20 cellular contexts compared by ENCODE assay signal in genomic region chr10:131271966-131272365, GRCh38. TPM values are rescaled to one million over a fixed set of nuclear protein-coding genes. Genes with fewer than 3 reads are reported as not detected.
A peak's percentile ranks its signal among the peaks of the same experiment; 100 is the strongest.
DNase-seq lines count a peak whose midpoint lies in the region; ATAC-seq and TF ChIP-seq lines count a peak whose summit lies in the region.
"Had no signal": no experiment of that assay in that cellular context is flagged by ENCODE, and none has a peak within 500 bp of the region (broad histone marks: within the 10 kb centered on the region; RNA-seq: fewer than 3 reads in every experiment).

No MANE protein-coding gene starts in this region.

- H3K27me3 ChIP-seq in SK-N-SH (ENCODE audit: insufficient read depth), result no peaks in the 10 kb centered on the region
- no peaks in the 10 kb centered on the region for H3K27me3 ChIP-seq in endodermal cell (ENCODE audit: control insufficient read depth, insufficient read depth, low read length, poor library complexity, severe bottlenecking)
- H3K27me3 ChIP-seq in spleen (replicated peaks in 1 of 7), result no peaks in the 10 kb centered on the region

- no peak for TF ChIP-seq RAD21 in SK-N-SH (IDR thresholded peaks at IDR 0.05; ENCODE audit: low read length)

- no peak for TF ChIP-seq CTCF in SK-N-SH (IDR thresholded peaks at IDR 0.05)
- TF ChIP-seq CTCF in endodermal cell (conservative IDR thresholded peaks at IDR 0.05), result no peak
- no peak for TF ChIP-seq CTCF in spleen (IDR thresholded peaks at IDR 0.05 in 8 of 11, conservative IDR thresholded peaks at IDR 0.05 in 3 of 11)

- no peaks in the 10 kb centered on the region for H3K9me2 ChIP-seq in SK-N-SH

- H3K4me2 ChIP-seq in SK-N-SH, result no peak overlapping the region
- H3K4me2 ChIP-seq: A549 had no signal

- no peak overlapping the region for H3K27ac ChIP-seq in SK-N-SH (ENCODE audit: low read depth in 2 of 2, low read length in 1 of 2)
- H3K27ac ChIP-seq in endodermal cell (ENCODE audit: low read depth, low read length), result no peak overlapping the region
- H3K27ac ChIP-seq in spleen, result no peak overlapping the region
- H3K27ac ChIP-seq: 22Rv1, A549, GM23248 had no signal

- no peak for TF ChIP-seq EP300 in SK-N-SH (IDR thresholded peaks at IDR 0.05; ENCODE audit: borderline replicate concordance in 1 of 2, low read depth in 1 of 2, low read length in 1 of 2)

- no peaks in the 10 kb centered on the region for H3F3A ChIP-seq in SK-N-SH (replicated peaks; ENCODE audit: insufficient read depth)

- 48% methylated on average over 12 of the region's 12 CpGs for WGBS in SK-N-SH (ENCODE audit: low lambda C conversion rate)
- whole genome bisulfite sequencing in endodermal cell (ENCODE audit: insufficient coverage in 1 of 2, insufficient read length in 1 of 2), 2 experiments, result 91 to 97% methylated on average over 10 to 12 of the region's 12 CpGs
- WGBS in spleen, 5 donors, result 88 to 94% (median 91%) methylated on average over 12 of the region's 12 CpGs

- intact Hi-C loops in spleen (cut with DNase I; ENCODE audit: low total_unique reads), result no loop called here

- no peak overlapping the region for H3K4me3 Mint-ChIP-seq in endodermal cell
- H3K4me3 Mint-ChIP-seq: CD14-positive monocyte; CD4-positive, alpha-beta memory T cell; HFFc6; IgD-negative memory B cell had no signal

- POLR2A ChIA-PET in SK-N-SH (lab: Yijun Ruan, JAX), result no interaction called here

- H3K36me3 Mint-ChIP-seq in endodermal cell (ENCODE audit: low read depth), result no peaks in the 10 kb centered on the region
- H3K36me3 Mint-ChIP-seq: CD14-positive monocyte; CD4-positive, alpha-beta memory T cell; IgD-negative memory B cell had no signal

- H3K27me3 Mint-ChIP-seq in endodermal cell (ENCODE audit: insufficient read depth), result peaks cover 12% of the 10 kb centered on the region
- H3K27me3 Mint-ChIP-seq: CD4-positive, alpha-beta memory T cell; IgD-negative memory B cell had no signal

- CTCF ChIA-PET in SK-N-SH (lab: Yijun Ruan, JAX), result interaction anchor here (1.1 kb wide), 1 partner anchor 24 kb away, joined by 3 read pairs; no protein-coding TSS in a partner anchor

- no peaks in the 10 kb centered on the region for H4K20me1 ChIP-seq in SK-N-SH (ENCODE audit: insufficient read depth)

- ATAC-seq in SK-N-SH treated with all-trans-retinoic acid at 6 μM for 48 hours (no peak), HG03354 (IDR thresholded peaks at IDR 0.05; ENCODE audit: poor library complexity, severe bottlenecking, unreplicated experiment) (no peak)
- ATAC-seq: A549, HCT116, HepG2 had no signal

- H3K9ac ChIP-seq in SK-N-SH (no peak overlapping the region), endodermal cell (ENCODE audit: extremely low read depth, low read length, poor library complexity, severe bottlenecking) (no peak overlapping the region)
- H3K9ac ChIP-seq: GM23248 had no signal

- H3K9me3 ChIP-seq in SK-N-SH, result no peaks in the 10 kb centered on the region
- H3K9me3 ChIP-seq in endodermal cell (ENCODE audit: control insufficient read depth, low read length), result no peaks in the 10 kb centered on the region
- no peaks in the 10 kb centered on the region for H3K9me3 ChIP-seq in spleen
- H3K9me3 ChIP-seq: A549 had no signal

- H3K4me1 Mint-ChIP-seq in endodermal cell, result peaks cover 30% of the 10 kb centered on the region
- H3K4me1 Mint-ChIP-seq: CD14-positive monocyte; CD4-positive, alpha-beta memory T cell; IgD-negative memory B cell had no signal

- no peaks in the 10 kb centered on the region for H3K9me3 Mint-ChIP-seq in endodermal cell

- peak; percentile 30 for DNase-seq in DMS153 (lab: John Stamatoyannopoulos, UW)
- DNase-seq in DMS153 treated with DMSO at 0.1 percent for 48 hours (lab: John Stamatoyannopoulos, UW; ENCODE audit: unreplicated experiment), result no peak
- DNase-seq in SK-N-SH, result peak; percentile 12
- DNase-seq in endodermal cell, result peak; percentile 35
- peak; percentile 56 for DNase-seq in spleen
- DNase-seq in nucleus accumbens (lab: John Stamatoyannopoulos, UW), result no peak
- DNase-seq: AML-193; Calu3; CD4-positive, alpha-beta memory T cell; GM23248; HFFc6 had no signal

- no peak overlapping the region for H2AFZ ChIP-seq in SK-N-SH (ENCODE audit: low read depth)
- H2AFZ ChIP-seq: GM23248 had no signal

- H3K79me2 ChIP-seq in SK-N-SH (ENCODE audit: insufficient read depth), result no peaks in the 10 kb centered on the region

- H3K4me3 ChIP-seq in SK-N-SH (ENCODE audit: low read depth in 2 of 2, low read length in 1 of 2) (no peak overlapping the region), endodermal cell (ENCODE audit: low read length) (no peak overlapping the region), spleen (no peak overlapping the region)
- H3K4me3 ChIP-seq: A549, GM23248 had no signal

- no peak overlapping the region for H3K27ac Mint-ChIP-seq in endodermal cell
- H3K27ac Mint-ChIP-seq: CD4-positive, alpha-beta memory T cell; HFFc6; IgD-negative memory B cell had no signal

- TF ChIP-seq POLR2A in spleen (IDR thresholded peaks at IDR 0.05), result no peak

- H3K4me1 ChIP-seq in SK-N-SH (ENCODE audit: control insufficient read depth in 1 of 2, insufficient read depth in 2 of 2, low read depth in 1 of 2, low read length in 1 of 2) (peaks cover 0 to 9% of the 10 kb centered on the region in 2 experiments; a peak in 1 of 4 replicates), endodermal cell (ENCODE audit: control insufficient read depth, insufficient read depth, low read length) (peaks cover 5% of the 10 kb centered on the region), spleen (peaks cover 0 to 5% (median 0%) of the 10 kb centered on the region in 6 donors)
- H3K4me1 ChIP-seq: A549 had no signal

- H3K36me3 ChIP-seq in SK-N-SH (replicated peaks in 1 of 2; ENCODE audit: control insufficient read depth in 1 of 2, insufficient read depth in 2 of 2, low read length in 1 of 2) (no peaks in the 10 kb centered on the region), endodermal cell (ENCODE audit: control insufficient read depth, insufficient read depth, low read length) (no peaks in the 10 kb centered on the region), spleen (no peaks in the 10 kb centered on the region)

TF ChIP-seq in SK-N-SH, 30 proteins besides CTCF, POLR2A, EP300 and RAD21 (continues in another document):
- TF ChIP-seq RXRA (IDR thresholded peaks at IDR 0.05; ENCODE audit: borderline replicate concordance, low read depth), result no peak
- no peak for TF ChIP-seq TCF12 (IDR thresholded peaks at IDR 0.05)
- no peak for TF ChIP-seq YY1 (IDR thresholded peaks at IDR 0.05; ENCODE audit: low read depth)
- TF ChIP-seq FOXJ3 (CRISPR knock-in tag; IDR thresholded peaks at IDR 0.05), result no peak
- TF ChIP-seq FOSL2 (IDR thresholded peaks at IDR 0.05; ENCODE audit: borderline replicate concordance, low read depth), result no peak
- no peak for TF ChIP-seq NRF1 (IDR thresholded peaks at IDR 0.05; ENCODE audit: low read depth, low read length)
- TF ChIP-seq EZH2phosphoT487 (IDR thresholded peaks at IDR 0.05; ENCODE audit: borderline replicate concordance, low read depth), result no peak
- TF ChIP-seq RCOR1 (IDR thresholded peaks at IDR 0.05; ENCODE audit: low read length), result no peak
- TF ChIP-seq CHD2 (IDR thresholded peaks at IDR 0.05; ENCODE audit: low read length, partially characterized antibody), result no peak
- TF ChIP-seq SMC3 (IDR thresholded peaks at IDR 0.05; ENCODE audit: low read depth, low read length), result no peak
- no peak for TF ChIP-seq GATA2 (CRISPR knock-in tag; IDR thresholded peaks at IDR 0.05)
- no peak for TF ChIP-seq IRF3 (IDR thresholded peaks at IDR 0.05; ENCODE audit: low read depth, low read length)

TF ChIP-seq in SK-N-SH treated with all-trans-retinoic acid at 6 μM for 48 hours, 23 proteins besides CTCF, POLR2A, EP300 and RAD21 (continues in another document):
- TF ChIP-seq ISL1 (CRISPR knock-in tag; IDR thresholded peaks at IDR 0.05), result no peak
- no peak for TF ChIP-seq CSRNP3 (CRISPR knock-in tag; IDR thresholded peaks at IDR 0.05)
- no peak for TF ChIP-seq TSHZ2 (CRISPR knock-in tag; IDR thresholded peaks at IDR 0.05)
- no peak for TF ChIP-seq ZFP3 (CRISPR knock-in tag; IDR thresholded peaks at IDR 0.05)
- TF ChIP-seq OSR1 (CRISPR knock-in tag; IDR thresholded peaks at IDR 0.05), result no peak

RNA-seq across cellular contexts. Expression of gene TCERG1L, which starts 39.6 kb away (rescaled TPM):
- polyA plus RNA-seq in SK-N-SH (2012; rRNA removed) (not detected in 2 replicates), spleen (under 1 TPM in 2 of 3 donors, not detected in 1; 0.03 to 0.11 TPM)
- 0.01 and 0.03 TPM in 2 replicates for polyA plus RNA-seq in SK-N-SH (2012; cell fraction: cytosol; rRNA removed)
- not detected in 2 replicates for polyA plus RNA-seq in SK-N-SH (2012; cell fraction: nucleus; rRNA removed)
- total RNA-seq in endodermal cell (1 to 10 TPM; 1.6 to 4.5 TPM), spleen (1 to 10 TPM in 1 of 7 donors, under 1 TPM in 4, not detected in 2; 0.17 to 1.2 (median 0.38) TPM)
- polyA plus RNA-seq in endodermal cell (2013, experiment 1 of 2), result 2.2 TPM
- 1.7 TPM for polyA plus RNA-seq in endodermal cell (2013, experiment 2 of 2)
- total RNA-seq: Calu3; CD4-positive, alpha-beta memory T cell; GM23248; HepG2 had no signal
- polyA plus RNA-seq: A549; BJ; CD14-positive monocyte; CD4-positive, alpha-beta memory T cell; GM23248; HepG2; IgD-negative memory B cell had no signal

Comparison
In these comparisons a context has a peak if more than half of its experiments do, and no peak if none do; other contexts are left out.
1. DNase-seq: peak in DMS153 (single experiment), SK-N-SH (single experiment), endodermal cell (single experiment) and spleen (single experiment); none in DMS153 treated with DMSO at 0.1 percent for 48 hours (single experiment) and nucleus accumbens (0 of 56).